10 cellular contexts compared by ENCODE assay signal in the genomic region with DNA sequence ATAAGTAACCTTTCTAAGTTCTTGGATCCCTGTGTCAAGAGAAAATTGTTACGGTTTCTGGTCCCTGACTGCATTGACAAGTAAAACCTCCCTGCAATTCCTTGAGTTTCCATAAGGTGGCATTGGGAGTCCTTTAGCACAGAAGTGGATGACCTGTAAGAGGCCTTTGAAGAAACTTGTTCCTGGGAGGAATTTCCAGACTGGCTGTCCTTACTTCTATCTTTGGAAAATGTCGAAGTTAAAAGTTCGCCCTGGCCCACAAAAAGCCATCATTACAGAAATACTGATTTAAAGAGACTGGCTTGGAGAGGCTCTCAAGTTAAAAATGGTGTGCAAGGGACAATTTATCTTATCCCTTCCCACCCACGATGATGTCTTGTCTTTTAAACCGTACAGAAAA.
DNase-seq lines count a peak whose midpoint lies in the region; ATAC-seq, FAIRE-seq and TF ChIP-seq lines count a peak whose summit lies in the region.
"Had no signal": no experiment of that assay in that cellular context is flagged by ENCODE, and none has a peak within 500 bp of the region (broad histone marks: within the 10 kb centered on the region; RNA-seq: fewer than 3 reads in every experiment).

No MANE protein-coding gene starts in this region.

- H3K27me3 Mint-ChIP-seq in mesothelial cell of epicardium (ENCODE audit: low read depth) = peaks cover 3% of the 10 kb centered on the region
- H3K27me3 Mint-ChIP-seq: central memory CD8-positive, alpha-beta T cell had no signal

- no peaks in the 10 kb centered on the region for H3K4me1 ChIP-seq in Peyer's patch

- H3K4me3 Mint-ChIP-seq in mesothelial cell of epicardium = no peak overlapping the region
- H3K4me3 Mint-ChIP-seq: central memory CD8-positive, alpha-beta T cell; stimulated activated naive CD8-positive, alpha-beta T cell treated with anti-CD3 and anti-CD28 coated beads, Interleukin-15, amount 100 ng/mL, for 72 hours had no signal

- no peaks in the 10 kb centered on the region for H3K27me3 ChIP-seq in Peyer's patch

- DNase-seq in SIG-M5 treated with dmso at 0.1 percent for 504 hours (lab: John Stamatoyannopoulos, UW; ENCODE audit: unreplicated experiment) (peak; percentile 30), SIG-M5 (lab: John Stamatoyannopoulos, UW) (no peak), LHCN-M2 (ENCODE audit: low read depth) (peak; percentile 79), Peyer's patch (peak in 1 of 3 donors; percentile 53), mesothelial cell of epicardium (ENCODE audit: low spot score in 2 of 2, unreplicated experiment in 2 of 2) (no peak)

- no peaks in the 10 kb centered on the region for H3K9me3 ChIP-seq in Peyer's patch

- H3K36me3 Mint-ChIP-seq in mesothelial cell of epicardium = no peaks in the 10 kb centered on the region

- H3K36me3 ChIP-seq in Peyer's patch = no peaks in the 10 kb centered on the region

- no peak overlapping the region for H3K27ac ChIP-seq in Peyer's patch

- peak; percentile 67 for ATAC-seq in GM21576 (IDR thresholded peaks at IDR 0.05; ENCODE audit: unreplicated experiment)
- no peak for ATAC-seq in activated CD4-positive, CD25-positive, alpha-beta regulatory T cell treated with anti-CD3 and anti-CD28 coated beads, Interleukin-2, amount 50 U/mL, for 24 hours
- ATAC-seq: stimulated activated naive CD8-positive, alpha-beta T cell treated with anti-CD3 and anti-CD28 coated beads, Interleukin-15, amount 100 ng/mL, for 72 hours had no signal

- H3K9me3 Mint-ChIP-seq in mesothelial cell of epicardium = no peaks in the 10 kb centered on the region
- H3K9me3 Mint-ChIP-seq: central memory CD8-positive, alpha-beta T cell; stimulated activated naive CD8-positive, alpha-beta T cell treated with anti-CD3 and anti-CD28 coated beads, Interleukin-15, amount 100 ng/mL, for 72 hours had no signal

- FAIRE-seq in endometrium (lab: Jason Lieb, UNC) = peak; percentile 89

- H3K4me1 Mint-ChIP-seq in mesothelial cell of epicardium = peaks cover 33% of the 10 kb centered on the region
- H3K4me1 Mint-ChIP-seq: stimulated activated naive CD8-positive, alpha-beta T cell treated with anti-CD3 and anti-CD28 coated beads, Interleukin-15, amount 100 ng/mL, for 72 hours had no signal

- peak overlapping the region; percentile 4 for H3K27ac Mint-ChIP-seq in mesothelial cell of epicardium
- H3K27ac Mint-ChIP-seq: stimulated activated naive CD8-positive, alpha-beta T cell treated with anti-CD3 and anti-CD28 coated beads, Interleukin-15, amount 100 ng/mL, for 72 hours had no signal

- no peak overlapping the region for H3K4me3 ChIP-seq in Peyer's patch

- TF ChIP-seq CTCF in Peyer's patch (IDR thresholded peaks at IDR 0.05) (peak in 5 of 6 experiments; percentile 41 to 87 (median 80)), mesothelial cell of epicardium (IDR thresholded peaks at IDR 0.05; ENCODE audit: unreplicated experiment) (peak; percentile 84)

- no peak for TF ChIP-seq POLR2A in Peyer's patch (IDR thresholded peaks at IDR 0.05)

Comparison
In these comparisons a context has a peak if more than half of its experiments do, and no peak if none do; other contexts are left out.
1. DNase-seq: peak in SIG-M5 treated with dmso at 0.1 percent for 504 hours (single experiment) and LHCN-M2 (single experiment); none in SIG-M5 (single experiment) and mesothelial cell of epicardium (0 of 2).